3 cellular contexts compared by ENCODE assay signal in the genomic region with DNA sequence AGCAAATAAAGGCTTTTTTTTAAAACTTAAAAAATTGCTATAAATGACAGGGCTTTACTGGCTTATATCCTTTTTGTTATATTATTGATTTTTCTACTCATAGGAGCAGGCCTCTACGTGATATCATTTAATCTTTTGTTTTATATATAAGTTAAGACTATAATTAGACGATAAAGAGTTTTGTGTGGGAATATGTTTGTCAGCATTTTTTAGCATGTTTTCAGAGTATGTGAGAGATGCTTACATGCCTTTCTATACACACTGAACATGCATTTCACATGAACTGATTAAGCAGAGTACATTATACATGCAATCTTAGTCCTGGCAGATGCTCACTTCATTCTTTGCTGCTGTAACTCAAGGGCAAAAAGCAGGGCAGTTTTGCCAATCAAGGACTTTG.
TF ChIP-seq lines count a peak whose summit lies in the region.

No MANE protein-coding gene starts in this region.

TF ChIP-seq in A549, 52 proteins besides CTCF, POLR2A, EP300 and RAD21:
- TF ChIP-seq MAFK (IDR thresholded peaks at IDR 0.05; ENCODE audit: partially characterized antibody) = peak; percentile 80
- no peak for TF ChIP-seq JUN (IDR thresholded peaks at IDR 0.05)
- no peak for TF ChIP-seq JUNB (IDR thresholded peaks at IDR 0.05)

TF ChIP-seq in IMR-90, 13 proteins besides CTCF, POLR2A, EP300 and RAD21:
- no peak for TF ChIP-seq CEBPB (IDR thresholded peaks at IDR 0.05; ENCODE audit: low read depth, low read length)
- TF ChIP-seq SMC3 (IDR thresholded peaks at IDR 0.05; ENCODE audit: low read depth, low read length) = no peak
- TF ChIP-seq MAFK (IDR thresholded peaks at IDR 0.05; ENCODE audit: low read depth, low read length) = peak; percentile 41
- TF ChIP-seq, protein P1, sequence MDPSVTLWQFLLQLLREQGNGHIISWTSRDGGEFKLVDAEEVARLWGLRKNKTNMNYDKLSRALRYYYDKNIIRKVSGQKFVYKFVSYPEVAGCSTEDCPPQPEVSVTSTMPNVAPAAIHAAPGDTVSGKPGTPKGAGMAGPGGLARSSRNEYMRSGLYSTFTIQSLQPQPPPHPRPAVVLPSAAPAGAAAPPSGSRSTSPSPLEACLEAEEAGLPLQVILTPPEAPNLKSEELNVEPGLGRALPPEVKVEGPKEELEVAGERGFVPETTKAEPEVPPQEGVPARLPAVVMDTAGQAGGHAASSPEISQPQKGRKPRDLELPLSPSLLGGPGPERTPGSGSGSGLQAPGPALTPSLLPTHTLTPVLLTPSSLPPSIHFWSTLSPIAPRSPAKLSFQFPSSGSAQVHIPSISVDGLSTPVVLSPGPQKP (IDR thresholded peaks at IDR 0.05; ENCODE audit: borderline replicate concordance, low read depth, low read length) = no peak
- TF ChIP-seq MAZ (IDR thresholded peaks at IDR 0.05; ENCODE audit: borderline replicate concordance, low read depth, low read length) = no peak
- no peak for TF ChIP-seq RCOR1 (IDR thresholded peaks at IDR 0.05; ENCODE audit: insufficient replicate concordance, low read length)
- TF ChIP-seq, protein P2, sequence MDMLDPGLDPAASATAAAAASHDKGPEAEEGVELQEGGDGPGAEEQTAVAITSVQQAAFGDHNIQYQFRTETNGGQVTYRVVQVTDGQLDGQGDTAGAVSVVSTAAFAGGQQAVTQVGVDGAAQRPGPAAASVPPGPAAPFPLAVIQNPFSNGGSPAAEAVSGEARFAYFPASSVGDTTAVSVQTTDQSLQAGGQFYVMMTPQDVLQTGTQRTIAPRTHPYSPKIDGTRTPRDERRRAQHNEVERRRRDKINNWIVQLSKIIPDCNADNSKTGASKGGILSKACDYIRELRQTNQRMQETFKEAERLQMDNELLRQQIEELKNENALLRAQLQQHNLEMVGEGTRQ (IDR thresholded peaks at IDR 0.05; ENCODE audit: low read depth, low read length) = no peak
- TF ChIP-seq RFX5 (IDR thresholded peaks at IDR 0.05; ENCODE audit: low read depth, low read length) = no peak
- no peak for TF ChIP-seq CHD1 (IDR thresholded peaks at IDR 0.05; ENCODE audit: low read depth, low read length)
TF ChIP-seq in IMR-90: peak in this region for 1.

TF ChIP-seq in K562, 482 proteins besides CTCF, POLR2A, EP300 and RAD21:
- no peak for TF ChIP-seq EZH2 (IDR thresholded peaks at IDR 0.05; ENCODE audit: borderline replicate concordance, low read depth, low read length)
- peak; percentile 78 for TF ChIP-seq ZNF316 (IDR thresholded peaks at IDR 0.05)
- TF ChIP-seq C11orf30 (IDR thresholded peaks at IDR 0.05; ENCODE audit: low read depth) = peak; percentile 65
- TF ChIP-seq NFE2L1 (tag; IDR thresholded peaks at IDR 0.05; ENCODE audit: borderline replicate concordance, low read depth) = no peak
- no peak for TF ChIP-seq RNF2 (IDR thresholded peaks at IDR 0.05)
